ENCODE assay signal across 8 cellular contexts in the genomic region with DNA sequence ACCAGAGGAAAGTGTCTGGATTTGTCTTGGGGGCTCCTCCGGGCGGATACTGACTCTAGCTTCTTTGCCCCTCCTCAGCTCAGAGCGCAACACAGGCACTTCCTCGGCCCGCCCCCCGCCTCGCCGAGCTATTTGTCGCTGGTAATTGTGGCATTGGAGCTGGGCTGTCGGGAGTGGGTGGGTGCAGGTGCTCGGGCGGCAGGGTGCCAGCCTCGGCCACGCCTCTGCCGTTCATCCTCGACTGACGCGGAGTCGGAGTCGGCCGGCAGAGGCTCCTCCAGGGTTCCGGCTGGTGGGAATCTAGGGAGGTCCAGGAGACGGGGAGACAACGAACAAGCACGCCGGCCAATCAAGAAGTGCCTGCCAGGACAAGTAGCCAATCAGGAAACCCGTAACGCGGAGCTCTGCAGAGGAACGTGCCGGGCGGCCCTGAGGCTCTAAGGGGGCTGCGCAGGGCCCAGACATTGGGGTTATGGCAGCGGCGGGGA. TPM values are rescaled to one million over a fixed set of nuclear protein-coding genes. Genes with fewer than 3 reads are reported as not detected.
DNase-seq lines count a peak whose midpoint lies in the region; ATAC-seq and TF ChIP-seq lines count a peak whose summit lies in the region.

No MANE protein-coding gene starts in this region.

- CTCF ChIA-PET in activated naive CD4-positive, alpha-beta T cell treated with anti-CD3 and anti-CD28 coated beads, Interleukin-2, amount 10 ng/mL, durations not matched to agents 7 days and 5 days (lab: Charles Lee), result interaction anchor here (0.7 to 1.2 kb wide), 2 partner anchors 75 to 83 kb away, joined by 3 read pairs; no protein-coding TSS in a partner anchor

- DNase-seq in ACHN, result peak; percentile 78
- peak; percentile 63 for DNase-seq in HFFc6
- peak; percentile 75 for DNase-seq in NCI-H82 treated with DMSO at 0.1 percent for 48 hours (lab: John Stamatoyannopoulos, UW; ENCODE audit: unreplicated experiment)
- peak; percentile 64 for DNase-seq in activated naive CD4-positive, alpha-beta T cell treated with anti-CD3 and anti-CD28 coated beads, Interleukin-2, amount 10 ng/mL, durations not matched to agents 7 days and 5 days
- peak; percentile 68 for DNase-seq in glomerular visceral epithelial cell (ENCODE audit: extremely low spot score)
- peak; percentile 45 for DNase-seq in occipital lobe (lab: John Stamatoyannopoulos, UW)
- no peak for DNase-seq in activated gamma-delta T cell treated with Interleukin-2 at 50 U/mL for 16 hours

- H3K9me3 Mint-ChIP-seq in HFFc6, result no peaks in the 10 kb centered on the region
- no peaks in the 10 kb centered on the region for H3K9me3 Mint-ChIP-seq in activated naive CD4-positive, alpha-beta T cell treated with anti-CD3 and anti-CD28 coated beads, Interleukin-2, amount 10 ng/mL, durations not matched to agents 7 days and 5 days

- TF ChIP-seq CTCF in HFFc6 (IDR thresholded peaks at IDR 0.05), result no peak

- H3K27me3 Mint-ChIP-seq in HFFc6 (ENCODE audit: insufficient read depth), result peaks cover 2% of the 10 kb centered on the region; the same call in 1 of the 2 replicates
- H3K27me3 Mint-ChIP-seq in activated naive CD4-positive, alpha-beta T cell treated with anti-CD3 and anti-CD28 coated beads, Interleukin-2, amount 10 ng/mL, durations not matched to agents 7 days and 5 days, result peaks cover 20% of the 10 kb centered on the region

- no peak for ATAC-seq in HG02938 (IDR thresholded peaks at IDR 0.05; ENCODE audit: unreplicated experiment)

- H3K4me3 Mint-ChIP-seq in HFFc6, result peak overlapping the region; percentile 67; the same call in 1 of the 2 replicates
- H3K4me3 Mint-ChIP-seq in activated naive CD4-positive, alpha-beta T cell treated with anti-CD3 and anti-CD28 coated beads, Interleukin-2, amount 10 ng/mL, durations not matched to agents 7 days and 5 days, result peak overlapping the region; percentile 75

- in situ Hi-C loops in ACHN (cut with HindIII; ENCODE audit: low pct_ligation_motif_present, low pct_unique_long_range_greater_than_20kb, low sequenced_read_pairs), result no loop called here

- no peaks in the 10 kb centered on the region; the same call in 1 of the 2 replicates for H3K36me3 Mint-ChIP-seq in HFFc6 (ENCODE audit: low read depth)
- H3K36me3 Mint-ChIP-seq in activated naive CD4-positive, alpha-beta T cell treated with anti-CD3 and anti-CD28 coated beads, Interleukin-2, amount 10 ng/mL, durations not matched to agents 7 days and 5 days, result peaks cover 14% of the 10 kb centered on the region

- H3K4me1 Mint-ChIP-seq in HFFc6 (ENCODE audit: low read depth), result no peaks in the 10 kb centered on the region; the same call in 1 of the 2 replicates
- peaks cover 24% of the 10 kb centered on the region for H3K4me1 Mint-ChIP-seq in activated naive CD4-positive, alpha-beta T cell treated with anti-CD3 and anti-CD28 coated beads, Interleukin-2, amount 10 ng/mL, durations not matched to agents 7 days and 5 days

- H3K27ac Mint-ChIP-seq in HFFc6, result no peak overlapping the region
- no peak overlapping the region for H3K27ac Mint-ChIP-seq in activated naive CD4-positive, alpha-beta T cell treated with anti-CD3 and anti-CD28 coated beads, Interleukin-2, amount 10 ng/mL, durations not matched to agents 7 days and 5 days

RNA-seq across cellular contexts. Expression of gene SYN1, which starts 3.9 kb away (rescaled TPM):
- under 1 TPM in 5 of 6 experiments, not detected in 1; 0.13 to 0.31 (median 0.19) TPM for total RNA-seq in HFFc6 (2021; fragmentation: NEBNext Ultra II Directional; extraction: Animal tissue kit (Norgen Biotek cat#: 25700))
- total RNA-seq in occipital lobe, result 17.5 TPM

RNA-seq across cellular contexts. Expression of gene CFP, which starts 6.1 kb away (rescaled TPM):
- under 1 TPM; 0.05 to 0.28 (median 0.13) TPM for total RNA-seq in HFFc6 (2021; fragmentation: NEBNext Ultra II Directional; extraction: Animal tissue kit (Norgen Biotek cat#: 25700))
- 0.62 TPM for total RNA-seq in occipital lobe

RNA-seq across cellular contexts. Expression of gene ELK1, which starts 26.8 kb away (rescaled TPM):
- total RNA-seq in HFFc6 (2021; fragmentation: NEBNext Ultra II Directional; extraction: Animal tissue kit (Norgen Biotek cat#: 25700)), result 10 to 100 TPM; 42.8 to 49.1 (median 45.7) TPM
- total RNA-seq in occipital lobe, result 14.8 TPM

RNA-seq across cellular contexts. Expression of gene UXT, which starts 35.4 kb away (rescaled TPM):
- total RNA-seq in HFFc6 (2021; fragmentation: NEBNext Ultra II Directional; extraction: Animal tissue kit (Norgen Biotek cat#: 25700)), result 100 to 1,000 TPM in 4 of 6 experiments, 10 to 100 TPM in 2; 94.9 to 104 (median 101) TPM
- 66.1 TPM for total RNA-seq in occipital lobe

RNA-seq across cellular contexts. Expression of gene TIMP1, which starts 41.3 kb away (rescaled TPM):
- 1,000 to 10,000 TPM in 3 of 6 experiments, 100 to 1,000 TPM in 3; 815 to 1,568 (median 980) TPM for total RNA-seq in HFFc6 (2021; fragmentation: NEBNext Ultra II Directional; extraction: Animal tissue kit (Norgen Biotek cat#: 25700))
- total RNA-seq in occipital lobe, result 3.9 TPM

Comparison
In these comparisons a context has a peak if more than half of its experiments do, and no peak if none do; other contexts are left out.
1. RNA of gene SYN1, which starts 3.9 kb away (total RNA-seq): 17.5 TPM in occipital lobe (single experiment); 0.13 to 0.31 TPM in HFFc6; every median in the first group is over 10 times any median in the second.